ENCODE assay signal across 17 cellular contexts in genomic region chr6:141248056-141248799, GRCh38.
DNase-seq lines count a peak whose midpoint lies in the region; ATAC-seq lines count a peak whose summit lies in the region.
"Had no signal": no experiment of that assay in that cellular context is flagged by ENCODE, and none has a peak within 500 bp of the region (broad histone marks: within the 10 kb centered on the region; RNA-seq: fewer than 3 reads in every experiment).

No MANE protein-coding gene starts in this region.

- peak; percentile 49 for ATAC-seq in GM19043 (IDR thresholded peaks at IDR 0.05; ENCODE audit: low read depth, unreplicated experiment)
- ATAC-seq in HG02588 (IDR thresholded peaks at IDR 0.05; ENCODE audit: unreplicated experiment) = peak; percentile 77
- peak; percentile 79 for ATAC-seq in HG03432 (IDR thresholded peaks at IDR 0.05; ENCODE audit: unreplicated experiment)
- ATAC-seq: gastrocnemius medialis; naive thymus-derived CD4-positive, alpha-beta T cell; sciatic nerve had no signal

- DNase-seq in SK-N-DZ (ENCODE audit: low spot score) (no peak), LoVo (ENCODE audit: low spot score) (no peak), SHP77 (lab: John Stamatoyannopoulos, UW) (no peak)
- DNase-seq in stimulated activated CD8-positive, alpha-beta memory T cell treated with anti-CD3 and anti-CD28 coated beads, Interleukin-4, amount 100 ng/mL, for 48 hours = no peak
- DNase-seq: activated CD8-positive, alpha-beta memory T cell treated with anti-CD3 and anti-CD28 coated beads, Interleukin-2, amount 50 U/mL, for 4 hours; adrenal gland; gastrocnemius medialis; H9; kidney glomerular epithelial cell; naive thymus-derived CD4-positive, alpha-beta T cell; NCI-H446; Right ventricle myocardium superior; WERI-Rb-1 had no signal
